In genomic region chr16:78705694-78706093, GRCh38 we compare ENCODE assay signal across 8 cellular contexts.
DNase-seq lines count a peak whose midpoint lies in the region; ATAC-seq, FAIRE-seq and TF ChIP-seq lines count a peak whose summit lies in the region.

No MANE protein-coding gene starts in this region.

- no peak overlapping the region for H3K4me2 ChIP-seq in OCI-LY3 (ENCODE audit: low read length)

- no peak for FAIRE-seq in urothelium cell line (lab: Jason Lieb, UNC)

- no peak overlapping the region for H3K9ac ChIP-seq in OCI-LY3 (ENCODE audit: low read length)

- no peak for ATAC-seq in left ventricle myocardium superior

- H4K20me1 ChIP-seq in OCI-LY3 (ENCODE audit: insufficient read depth, low read length) = no peaks in the 10 kb centered on the region

- H3K9me3 ChIP-seq in left ventricle myocardium inferior (replicated peaks) (peaks cover 14% of the 10 kb centered on the region), OCI-LY3 (ENCODE audit: insufficient read depth, low read length) (no peaks in the 10 kb centered on the region)

- intact Hi-C loops in left ventricle myocardium inferior (cut with micrococcal nuclease) = no loop called here
- intact Hi-C loops in left ventricle myocardium superior (cut with micrococcal nuclease) = no loop called here

- H3K36me3 ChIP-seq in left ventricle myocardium inferior (no peaks in the 10 kb centered on the region), OCI-LY3 (replicated peaks; ENCODE audit: low read depth, low read length) (no peaks in the 10 kb centered on the region)

- H3K4me1 ChIP-seq in left ventricle myocardium inferior (no peaks in the 10 kb centered on the region), OCI-LY3 (ENCODE audit: low read length) (no peaks in the 10 kb centered on the region)

- DNase-seq in left ventricle myocardium inferior = no peak
- DNase-seq in left ventricle myocardium superior = no peak
- DNase-seq in fibroblast of mammary gland (ENCODE audit: low read depth) = peak; percentile 45
- peak; percentile 47 for DNase-seq in urothelium cell line (ENCODE audit: low spot score)
- DNase-seq in cerebellar nuclear complex (lab: John Stamatoyannopoulos, UW) = no peak
- DNase-seq in HK-2 (ENCODE audit: unreplicated experiment) = no peak
- DNase-seq in substantia nigra (lab: John Stamatoyannopoulos, UW) = no peak

- TF ChIP-seq CTCF in left ventricle myocardium inferior (IDR thresholded peaks at IDR 0.05; ENCODE audit: borderline replicate concordance) (peak; percentile 36), OCI-LY3 (IDR thresholded peaks at IDR 0.05; ENCODE audit: low read depth, low read length) (peak; percentile 38), fibroblast of mammary gland (conservative IDR thresholded peaks at IDR 0.05; ENCODE audit: control insufficient read depth, insufficient read depth, low read depth, low read length) (peak; percentile 44)

- H3K4me3 ChIP-seq in left ventricle myocardium inferior (no peak overlapping the region), OCI-LY3 (ENCODE audit: low read length) (no peak overlapping the region), fibroblast of mammary gland (ENCODE audit: control insufficient read depth, low read depth, low read length) (no peak overlapping the region)

- no peak overlapping the region for H3K27ac ChIP-seq in left ventricle myocardium inferior (replicated peaks)
- no peak overlapping the region for H3K27ac ChIP-seq in OCI-LY3 (ENCODE audit: low read length)
- no peak overlapping the region for H3K27ac ChIP-seq in substantia nigra (ENCODE audit: low read depth, low read length, poor library complexity, severe bottlenecking)

- H3K27me3 ChIP-seq in left ventricle myocardium inferior (ENCODE audit: low read depth) (no peaks in the 10 kb centered on the region), OCI-LY3 (ENCODE audit: low read depth, low read length) (no peaks in the 10 kb centered on the region)

- no peak overlapping the region for H2AFZ ChIP-seq in OCI-LY3 (ENCODE audit: low read depth, low read length)

- H3K79me2 ChIP-seq in OCI-LY3 (ENCODE audit: low read length) = no peaks in the 10 kb centered on the region

Comparison
In these comparisons a context has a peak if more than half of its experiments do, and no peak if none do; other contexts are left out.
1. DNase-seq: peak in fibroblast of mammary gland (single experiment) and urothelium cell line (single experiment); none in left ventricle myocardium inferior (single experiment), left ventricle myocardium superior (single experiment), cerebellar nuclear complex (0 of 2), HK-2 (single experiment) and substantia nigra (0 of 49).
2. Peak in every context shown above with its lines, with median percentiles within 50 percentile points of each other: CTCF ChIP-seq.